21 cellular contexts compared by ENCODE assay signal in the genomic region with DNA sequence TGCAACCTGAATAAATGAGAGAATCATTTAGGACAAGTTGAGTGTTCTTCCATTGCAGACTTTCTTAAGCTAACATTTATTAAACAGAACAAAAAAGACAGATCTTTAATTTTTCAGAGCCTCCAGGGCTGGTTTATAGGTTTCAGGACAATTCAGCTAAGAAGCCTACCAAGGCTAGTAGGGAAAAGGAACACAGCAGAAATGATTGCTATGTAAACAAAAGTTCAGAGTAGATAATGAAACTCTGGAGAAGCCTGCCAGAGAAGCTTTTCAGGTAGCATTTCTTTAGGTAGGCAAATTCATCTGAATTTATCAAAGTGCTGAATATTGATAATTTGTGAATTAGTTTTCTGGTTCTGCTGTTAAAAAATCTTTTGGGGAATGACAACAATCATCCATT.
"Had no signal": no experiment of that assay in that cellular context is flagged by ENCODE, and none has a peak within 500 bp of the region (broad histone marks: within the 10 kb centered on the region; RNA-seq: fewer than 3 reads in every experiment).

No MANE protein-coding gene starts in this region.

- H3K27me3 ChIP-seq: heart right ventricle, right atrium auricular region, stomach, testis, thyroid gland, transverse colon, upper lobe of left lung had no signal

- H3K4me1 ChIP-seq: heart right ventricle, left ventricle myocardium inferior, right atrium auricular region, testis, thyroid gland, upper lobe of left lung had no signal

- H3K27ac ChIP-seq: heart right ventricle, left ventricle myocardium inferior, right atrium auricular region, skin epidermis, stomach, testis, thyroid gland, transverse colon, upper lobe of left lung had no signal

- H3K4me3 ChIP-seq: heart right ventricle, left ventricle myocardium inferior, lung, right atrium auricular region, skin epidermis, stomach, testis, thyroid gland, transverse colon, upper lobe of left lung had no signal

- H3K36me3 ChIP-seq: heart right ventricle, left ventricle myocardium inferior, right atrium auricular region, stomach, thyroid gland, transverse colon, upper lobe of left lung had no signal

- H3K9me3 ChIP-seq: heart right ventricle, left ventricle myocardium inferior, right atrium auricular region, stomach, testis, thyroid gland, transverse colon, upper lobe of left lung had no signal

- DNase-seq: heart right ventricle; hippocampal formation; kidney; left ventricle myocardium inferior; naive thymus-derived CD8-positive, alpha-beta T cell; nucleus accumbens; stimulated activated CD4-positive, alpha-beta T cell treated with anti-CD3 and anti-CD28 coated beads, Interleukin-12 subunit alpha, Interleukin-12 subunit beta, amount 100 ng/mL, for 4 hours; stimulated activated CD4-positive, alpha-beta T cell treated with anti-CD3 and anti-CD28 coated beads, Interleukin-15, amount 100 ng/mL, for 24 hours; stimulated activated CD4-positive, alpha-beta T cell treated with anti-CD3 and anti-CD28 coated beads, Interleukin-2, amount 100 ng/mL, for 24 hours; stimulated activated CD4-positive, alpha-beta T cell treated with anti-CD3 and anti-CD28 coated beads, Interleukin-4, amount 100 ng/mL, for 1 hour; stimulated activated naive B cell treated with anti-CD40 and anti-IgM and Interleukin-4, amounts not matched to agents 10 μg/mL and 1 μg/mL and 100 μg/mL, for 72 hours; stimulated activated naive CD8-positive, alpha-beta T cell treated with anti-CD3 and anti-CD28 coated beads, Interleukin-15, Interleukin-2, amounts not matched to agents 100 U/mL and 50 U/mL, for 24 hours; stomach; testis; thyroid gland; transverse colon; upper lobe of left lung had no signal

- ATAC-seq: heart right ventricle; naive thymus-derived CD8-positive, alpha-beta T cell; sciatic nerve; stimulated activated naive CD8-positive, alpha-beta T cell treated with anti-CD3 and anti-CD28 coated beads, Interleukin-15, Interleukin-2, amounts not matched to agents 100 U/mL and 50 U/mL, for 24 hours had no signal
